Comparison of ENCODE assay signal across 18 cellular contexts in the genomic region with DNA sequence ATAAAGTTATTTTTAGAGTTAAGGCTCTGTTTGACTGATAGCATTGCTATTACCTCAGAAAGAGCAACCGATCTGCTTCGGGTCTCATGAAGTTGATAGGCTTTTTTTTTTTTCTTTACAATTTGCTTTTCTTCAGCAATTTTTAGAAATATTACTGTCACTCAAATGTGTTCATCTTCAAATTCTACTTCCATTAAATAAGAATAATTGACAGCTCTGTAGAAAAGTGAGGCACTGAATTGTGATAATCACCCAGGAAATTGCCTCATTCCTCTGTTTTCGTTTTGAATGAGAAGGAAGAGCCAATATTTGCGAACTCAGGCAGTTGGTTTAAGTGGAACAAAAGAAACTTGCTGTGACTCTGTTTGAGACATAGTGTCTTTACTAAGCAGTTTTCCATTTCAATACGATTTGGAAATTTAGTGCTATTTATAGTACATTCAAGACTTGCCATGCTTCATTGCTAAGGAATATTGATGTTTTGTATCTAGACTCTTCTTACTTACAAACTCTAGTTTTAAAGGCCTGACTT.
A peak's percentile ranks its signal among the peaks of the same experiment; 100 is the strongest.
DNase-seq lines count a peak whose midpoint lies in the region; ATAC-seq and TF ChIP-seq lines count a peak whose summit lies in the region.
"Had no signal": no experiment of that assay in that cellular context is flagged by ENCODE, and none has a peak within 500 bp of the region (broad histone marks: within the 10 kb centered on the region; RNA-seq: fewer than 3 reads in every experiment).

No MANE protein-coding gene starts in this region.

- H3K4me3 Mint-ChIP-seq in WTC11, result no peak overlapping the region; the same call in 1 of the 2 replicates
- H3K4me3 Mint-ChIP-seq in activated CD4-positive, alpha-beta T cell treated with anti-CD3 and anti-CD28 coated beads for 36 hours, result no peak overlapping the region
- H3K4me3 Mint-ChIP-seq: CD8-positive, alpha-beta T cell had no signal

- ATAC-seq in WTC11, result peak; percentile 69
- ATAC-seq in activated CD4-positive, alpha-beta T cell treated with anti-CD3 and anti-CD28 coated beads for 36 hours, result no peak
- ATAC-seq: CD8-positive, alpha-beta T cell; HCT116; K562 had no signal

- DNase-seq in NCI-H2227 treated with DMSO at 0.1 percent for 48 hours (lab: John Stamatoyannopoulos, UW), result peak; percentile 7
- DNase-seq in NCI-H2227 (lab: John Stamatoyannopoulos, UW; ENCODE audit: unreplicated experiment), result no peak
- DNase-seq in NCI-H146 (lab: John Stamatoyannopoulos, UW), result peak; percentile 87
- no peak for DNase-seq in WTC11 (ENCODE audit: low spot score)
- DNase-seq in putamen (ENCODE audit: low spot score), result peak; percentile 7
- DNase-seq in NCI-H510A treated with DMSO at 0.1 percent for 48 hours (lab: John Stamatoyannopoulos, UW), result no peak
- DNase-seq in activated CD4-positive, alpha-beta T cell treated with anti-CD3 and anti-CD28 coated beads for 36 hours, result no peak
- no peak for DNase-seq in T-helper 2 cell
- DNase-seq: CD8-positive, alpha-beta T cell; GF-D8; MV-4-11; NCI-H1417; NCI-H2029 treated with DMSO at 0.1 percent for 48 hours; NCI-H345; NCI-H774; SJCRH30 had no signal

- peaks cover 27% of the 10 kb centered on the region for H3K9me3 Mint-ChIP-seq in WTC11
- peaks cover 15% of the 10 kb centered on the region for H3K9me3 Mint-ChIP-seq in activated CD4-positive, alpha-beta T cell treated with anti-CD3 and anti-CD28 coated beads for 36 hours (ENCODE audit: low read depth)

- H3K27me3 Mint-ChIP-seq in WTC11 (ENCODE audit: low read depth), result no peaks in the 10 kb centered on the region
- no peaks in the 10 kb centered on the region for H3K27me3 Mint-ChIP-seq in activated CD4-positive, alpha-beta T cell treated with anti-CD3 and anti-CD28 coated beads for 36 hours

- no peak for TF ChIP-seq CTCF in WTC11 (IDR thresholded peaks at IDR 0.05)

- intact Hi-C loops in activated CD4-positive, alpha-beta T cell treated with anti-CD3 and anti-CD28 coated beads for 36 hours (cut with DNase I, micrococcal nuclease), result no loop called here

- peaks cover 36% of the 10 kb centered on the region for H3K4me1 Mint-ChIP-seq in WTC11
- H3K4me1 Mint-ChIP-seq in activated CD4-positive, alpha-beta T cell treated with anti-CD3 and anti-CD28 coated beads for 36 hours, result no peaks in the 10 kb centered on the region

- peak overlapping the region; percentile 84 for H3K27ac Mint-ChIP-seq in WTC11
- no peak overlapping the region for H3K27ac Mint-ChIP-seq in activated CD4-positive, alpha-beta T cell treated with anti-CD3 and anti-CD28 coated beads for 36 hours
- H3K27ac Mint-ChIP-seq: CD8-positive, alpha-beta T cell had no signal

- POLR2A ChIA-PET in WTC11 (lab: Charles Lee), result no interaction called here
- POLR2A ChIA-PET in activated CD4-positive, alpha-beta T cell treated with anti-CD3 and anti-CD28 coated beads for 36 hours (lab: Charles Lee), result no interaction called here

- peaks cover 28% of the 10 kb centered on the region for H3K36me3 Mint-ChIP-seq in WTC11
- H3K36me3 Mint-ChIP-seq in activated CD4-positive, alpha-beta T cell treated with anti-CD3 and anti-CD28 coated beads for 36 hours (ENCODE audit: low read depth), result no peaks in the 10 kb centered on the region
- H3K36me3 Mint-ChIP-seq: CD8-positive, alpha-beta T cell had no signal

- CTCF ChIA-PET in WTC11 (lab: Charles Lee), result no interaction called here
- CTCF ChIA-PET in activated CD4-positive, alpha-beta T cell treated with anti-CD3 and anti-CD28 coated beads for 36 hours (lab: Charles Lee), result no interaction called here

TF ChIP-seq in WTC11, 78 proteins besides CTCF, POLR2A, EP300 and RAD21:
- TF ChIP-seq ZNF423 (CRISPR knock-in tag; IDR thresholded peaks at IDR 0.05) (peak; percentile 60), USF1 (CRISPR knock-in tag; IDR thresholded peaks at IDR 0.05) (no peak), TEAD1 (CRISPR knock-in tag; IDR thresholded peaks at IDR 0.05) (peak; percentile 49; the same call in 1 of the 2 replicates)

Comparison
In these comparisons a context has a peak if more than half of its experiments do, and no peak if none do; other contexts are left out.
1. DNase-seq: peak in NCI-H2227 treated with DMSO at 0.1 percent for 48 hours (single experiment), NCI-H146 (single experiment) and putamen (single experiment); none in NCI-H2227 (single experiment), WTC11 (single experiment), NCI-H510A treated with DMSO at 0.1 percent for 48 hours (single experiment), activated CD4-positive, alpha-beta T cell treated with anti-CD3 and anti-CD28 coated beads for 36 hours (single experiment) and T-helper 2 cell (0 of 5).